10 cellular contexts compared by ENCODE assay signal in the genomic region with DNA sequence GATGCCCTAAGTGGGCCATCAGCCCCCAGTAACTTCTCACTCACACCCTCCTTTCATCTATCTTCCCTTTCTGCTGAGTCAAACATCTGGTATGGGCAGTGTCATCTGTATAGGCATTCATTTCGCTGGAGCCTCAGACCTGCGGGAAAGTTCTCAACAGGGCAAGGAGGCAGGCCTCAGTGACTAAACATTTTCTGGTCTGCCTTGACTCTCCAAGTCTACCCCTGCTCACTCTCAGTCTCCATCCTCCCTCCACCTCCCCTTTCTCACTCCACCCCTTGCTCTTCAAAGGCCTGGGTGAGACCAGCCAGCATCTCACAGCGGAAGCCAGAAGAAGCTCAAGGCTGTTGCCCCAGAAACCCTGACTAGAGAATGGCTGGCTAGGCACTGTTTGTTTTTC.
A peak's percentile ranks its signal among the peaks of the same experiment; 100 is the strongest.
DNase-seq lines count a peak whose midpoint lies in the region; ATAC-seq and TF ChIP-seq lines count a peak whose summit lies in the region.
"Had no signal": no experiment of that assay in that cellular context is flagged by ENCODE, and none has a peak within 500 bp of the region (broad histone marks: within the 10 kb centered on the region; RNA-seq: fewer than 3 reads in every experiment).

No MANE protein-coding gene starts in this region.

- H3K4me1 ChIP-seq in left ventricle myocardium inferior = peaks cover 26% of the 10 kb centered on the region

- in situ Hi-C loops in astrocyte of the cerebellum (cut with HindIII; ENCODE audit: low sequenced_read_pairs) (loop anchor here (25.0 kb wide), 1 partner anchor 138 kb away; no protein-coding TSS in a partner anchor), GM13976 (cut with MboI; ENCODE audit: low sequenced_read_pairs, unreplicated experiment) (loop anchor here (10.0 to 25.0 kb wide), 4 partner anchors 85 to 488 kb away; a partner anchor contains a TSS)

- H3K36me3 ChIP-seq in left ventricle myocardium inferior = no peaks in the 10 kb centered on the region
- H3K36me3 ChIP-seq: right atrium auricular region had no signal

- TF ChIP-seq CTCF in left ventricle myocardium inferior (IDR thresholded peaks at IDR 0.05; ENCODE audit: borderline replicate concordance) = no peak
- TF ChIP-seq CTCF in astrocyte of the cerebellum (IDR thresholded peaks at IDR 0.05; ENCODE audit: low read depth, low read length, missing control alignments) = no peak
- TF ChIP-seq CTCF in GM13976 (IDR thresholded peaks at IDR 0.05; ENCODE audit: borderline replicate concordance, control extremely low read depth, extremely low read depth, insufficient read depth, missing control alignments) = no peak
- no peak for TF ChIP-seq CTCF in GM20000 (IDR thresholded peaks at IDR 0.05; ENCODE audit: extremely low read depth, missing control alignments)

- ATAC-seq in Right ventricle myocardium inferior (no peak), HG03460 (IDR thresholded peaks at IDR 0.05; ENCODE audit: unreplicated experiment) (no peak), HG03378 (IDR thresholded peaks at IDR 0.05; ENCODE audit: unreplicated experiment) (no peak)

- H3K27ac ChIP-seq in left ventricle myocardium inferior (replicated peaks) = peak overlapping the region; percentile 75

- H3K4me3 ChIP-seq in left ventricle myocardium inferior (peak overlapping the region; percentile 66), astrocyte of the cerebellum (ENCODE audit: low read depth, low read length) (peak overlapping the region; percentile 55)

- intact Hi-C loops in left ventricle myocardium inferior (cut with micrococcal nuclease) = loop anchor here (2.0 to 10.0 kb wide), 4 partner anchors 85 to 495 kb away; a partner anchor contains a TSS
- intact Hi-C loops in Right ventricle myocardium inferior (cut with DNase I) = loop anchor here (2.0 to 5.0 kb wide), 3 partner anchors 141 to 493 kb away; no protein-coding TSS in a partner anchor

- no peaks in the 10 kb centered on the region for H3K27me3 ChIP-seq in left ventricle myocardium inferior (ENCODE audit: low read depth)
- H3K27me3 ChIP-seq: right atrium auricular region had no signal

- no peaks in the 10 kb centered on the region for H3K9me3 ChIP-seq in left ventricle myocardium inferior (replicated peaks)
- H3K9me3 ChIP-seq: right atrium auricular region had no signal

- DNase-seq in left ventricle myocardium inferior = no peak
- DNase-seq in Right ventricle myocardium inferior (ENCODE audit: missing footprints) = no peak
- no peak for DNase-seq in astrocyte of the cerebellum (ENCODE audit: low read depth)
- DNase-seq in kidney tubule cell (ENCODE audit: low spot score) = peak; percentile 66
- DNase-seq in GM13976 (ENCODE audit: low spot score) = no peak
- no peak for DNase-seq in GM20000 (ENCODE audit: low spot score)
- DNase-seq: activated CD4-positive, alpha-beta T cell treated with anti-CD3 and anti-CD28 coated beads, Interleukin-2, amount 50 U/mL, for 4 hours had no signal
